ENCODE assay signal across 11 cellular contexts in genomic region chr5:149749481-149750365, GRCh38. TPM values are rescaled to one million over a fixed set of nuclear protein-coding genes. Genes with fewer than 3 reads are reported as not detected.
A peak's percentile ranks its signal among the peaks of the same experiment; 100 is the strongest.
DNase-seq lines count a peak whose midpoint lies in the region; ATAC-seq and TF ChIP-seq lines count a peak whose summit lies in the region.
"Had no signal": no experiment of that assay in that cellular context is flagged by ENCODE, and none has a peak within 500 bp of the region (broad histone marks: within the 10 kb centered on the region; RNA-seq: fewer than 3 reads in every experiment).

No MANE protein-coding gene starts in this region.

- H3K79me2 ChIP-seq in GM23248 (ENCODE audit: insufficient read depth), result no peaks in the 10 kb centered on the region

- H3K4me1 ChIP-seq in GM23248 (ENCODE audit: insufficient read depth) (peaks cover 8% of the 10 kb centered on the region), esophagus squamous epithelium (peaks cover 9 to 82% (median 22%) of the 10 kb centered on the region in 3 donors), sigmoid colon (peaks cover 0 to 36% (median 36%) of the 10 kb centered on the region in 4 donors)

- H2AFZ ChIP-seq in GM23248, result no peak overlapping the region

- H3F3A ChIP-seq in GM23248 (ENCODE audit: insufficient read depth), result 0 out of 2 replicates have a peak, but pooled peaks cover 3% of the 10 kb centered on the region

- H3K36me3 ChIP-seq in GM23248 (ENCODE audit: low read depth), result no peaks in the 10 kb centered on the region
- H3K36me3 ChIP-seq in esophagus squamous epithelium, result no peaks in the 10 kb centered on the region
- no peaks in the 10 kb centered on the region for H3K36me3 ChIP-seq in sigmoid colon

- in situ Hi-C loops in GM23248 (cut with MboI), result no loop called here

- no peaks in the 10 kb centered on the region for H3K9me2 ChIP-seq in GM23248 (ENCODE audit: insufficient read depth)

- H3K9ac ChIP-seq in GM23248, result no peak overlapping the region

- ATAC-seq in HG03469 (IDR thresholded peaks at IDR 0.05; ENCODE audit: unreplicated experiment) (no peak), HG03097 (IDR thresholded peaks at IDR 0.05; ENCODE audit: low FRiP score, unreplicated experiment) (no peak)

- H3K27ac ChIP-seq in GM23248 (no peak overlapping the region), esophagus squamous epithelium (peak overlapping the region in 3 of 4 donors; percentile 3 to 80 (median 49)), sigmoid colon (peak overlapping the region; percentile 33 to 68 (median 38))

- TF ChIP-seq POLR2A in esophagus squamous epithelium (IDR thresholded peaks at IDR 0.05) (no peak), sigmoid colon (IDR thresholded peaks at IDR 0.05) (no peak)

- H3K4me3 ChIP-seq in GM23248, result no peak overlapping the region
- H3K4me3 ChIP-seq in esophagus squamous epithelium, result no peak overlapping the region
- no peak overlapping the region for H3K4me3 ChIP-seq in sigmoid colon
- H3K4me3 ChIP-seq: skin epidermis had no signal

- H3K9me3 ChIP-seq in GM23248 (ENCODE audit: low read depth) (no peaks in the 10 kb centered on the region), esophagus squamous epithelium (no peaks in the 10 kb centered on the region), sigmoid colon (no peaks in the 10 kb centered on the region)

- peak overlapping the region; percentile 45 for H3K4me2 ChIP-seq in GM23248 (ENCODE audit: unreplicated experiment)

- peak; percentile 74 for DNase-seq in GM23248
- peak; percentile 39 for DNase-seq in NCI-H82 treated with DMSO at 0.1 percent for 48 hours (lab: John Stamatoyannopoulos, UW; ENCODE audit: unreplicated experiment)
- DNase-seq in esophagus squamous epithelium (lab: John Stamatoyannopoulos, UW), result no peak
- DNase-seq in sigmoid colon, result no peak
- DNase-seq in HUDEP-2 (lab: John Stamatoyannopoulos, UW; ENCODE audit: unreplicated experiment in 76 of 76), result no peak
- DNase-seq in NCI-H1694 treated with DMSO at 0.1 percent for 48 hours (lab: John Stamatoyannopoulos, UW), result no peak
- DNase-seq: DMS79 treated with DMSO at 0.1 percent for 48 hours, NCI-H748 treated with DMSO at 0.1 percent for 48 hours had no signal

- no peaks in the 10 kb centered on the region for H4K20me1 ChIP-seq in GM23248 (ENCODE audit: insufficient read depth)

- H3K27me3 ChIP-seq in GM23248 (replicated peaks; ENCODE audit: insufficient read depth), result no peaks in the 10 kb centered on the region
- no peaks in the 10 kb centered on the region for H3K27me3 ChIP-seq in esophagus squamous epithelium
- no peaks in the 10 kb centered on the region for H3K27me3 ChIP-seq in sigmoid colon

- no peak for TF ChIP-seq EP300 in sigmoid colon (IDR thresholded peaks at IDR 0.05)

- TF ChIP-seq CTCF in esophagus squamous epithelium (IDR thresholded peaks at IDR 0.05) (no peak), sigmoid colon (IDR thresholded peaks at IDR 0.05) (no peak)

- intact Hi-C loops in esophagus squamous epithelium (cut with DNase I) (no loop called here), sigmoid colon (cut with DNase I) (no loop called here)

- WGBS in GM23248 (ENCODE audit: low coverage in 1 of 2, low lambda C conversion rate in 2 of 2, missing lambda C conversion rate in 2 of 2), 2 experiments, result 25 to 33% methylated on average over 8 of the region's 8 CpGs
- 34 to 60% methylated on average over 7 to 8 of the region's 8 CpGs for WGBS in esophagus squamous epithelium, 2 donors
- 45 to 69% methylated on average over 8 of the region's 8 CpGs for WGBS in sigmoid colon, 2 donors

RNA-seq across cellular contexts. Expression of gene PPARGC1B, which starts 19.6 kb away (rescaled TPM):
- total RNA-seq in GM23248 (2014; rRNA removed; shearing (Covaris generic)), result under 0.01 TPM in 1 of 2 replicates, not detected in the other
- polyA plus RNA-seq in GM23248 (2016; fragmentation: Nextera tagmentation; extraction: Ambion mirVana) (0.05 and 0.13 TPM in 2 replicates), sigmoid colon (10 to 100 TPM in 1 of 3 donors, 1 to 10 TPM in 2; 1.8 to 13.9 (median 5.3) TPM)
- total RNA-seq in esophagus squamous epithelium (10 to 100 TPM in 2 of 4 donors, 1 to 10 TPM in 2; 8.9 to 15.4 (median 11.9) TPM), sigmoid colon (10 to 100 TPM in 3 of 4 donors, 1 to 10 TPM in 1; 9.9 to 19.1 (median 12.3) TPM)

Comparison
In these comparisons a context has a peak if more than half of its experiments do, and no peak if none do; other contexts are left out.
1. DNase-seq: peak in GM23248 (single experiment) and NCI-H82 treated with DMSO at 0.1 percent for 48 hours (single experiment); none in esophagus squamous epithelium (single experiment), sigmoid colon (single experiment), HUDEP-2 (0 of 76) and NCI-H1694 treated with DMSO at 0.1 percent for 48 hours (single experiment).